9 cellular contexts compared by ENCODE assay signal in genomic region chr13:66835040-66835628, GRCh38.
DNase-seq lines count a peak whose midpoint lies in the region; ATAC-seq, FAIRE-seq and TF ChIP-seq lines count a peak whose summit lies in the region.
"Had no signal": no experiment of that assay in that cellular context is flagged by ENCODE, and none has a peak within 500 bp of the region (broad histone marks: within the 10 kb centered on the region; RNA-seq: fewer than 3 reads in every experiment).

No MANE protein-coding gene starts in this region.

- H3K9me1 ChIP-seq in endothelial cell of umbilical vein (replicated peaks; ENCODE audit: control insufficient read depth, extremely low read depth, insufficient read depth, low read length), result no peaks in the 10 kb centered on the region

- H2AFZ ChIP-seq in endothelial cell of umbilical vein (ENCODE audit: low read depth, low read length), result peak overlapping the region; percentile 0

- no peak for FAIRE-seq in endothelial cell of umbilical vein (lab: Jason Lieb, UNC)

- DNase-seq in D341Med (ENCODE audit: low spot score) (peak; percentile 77), NCI-H510A treated with DMSO at 0.1 percent for 48 hours (lab: John Stamatoyannopoulos, UW) (peak; percentile 64), endothelial cell of umbilical vein (ENCODE audit: low read depth, low spot score) (peak; percentile 63), neural crest cell (ENCODE audit: low read depth, low spot score) (no peak), H7 (no peak)
- no peak for DNase-seq in stimulated activated CD4-positive, alpha-beta T cell treated with anti-CD3 and anti-CD28 coated beads, Interleukin-4, amount 100 ng/mL, for 1 hour

- no peaks in the 10 kb centered on the region for H3K9me3 Mint-ChIP-seq in neural crest cell

- no peaks in the 10 kb centered on the region for H3K79me2 ChIP-seq in endothelial cell of umbilical vein (ENCODE audit: control insufficient read depth, insufficient read depth, low read length)

- dilution Hi-C loops in endothelial cell of umbilical vein (cut with MboI; ENCODE audit: extremely low pct_ligation_motif_present, low sequenced_read_pairs), result no loop called here

- POLR2A ChIA-PET in endothelial cell of umbilical vein (lab: Charles Lee), result no interaction called here

- no peak overlapping the region for H3K4me3 Mint-ChIP-seq in neural crest cell

- peak overlapping the region; percentile 11 for H3K27ac Mint-ChIP-seq in neural crest cell (ENCODE audit: unreplicated experiment)

- H3K4me1 Mint-ChIP-seq in neural crest cell, result peaks cover 5% of the 10 kb centered on the region

- no peak for TF ChIP-seq POLR2A in endothelial cell of umbilical vein (IDR thresholded peaks at IDR 0.05; ENCODE audit: low read depth, low read length)

- H3K9ac ChIP-seq in endothelial cell of umbilical vein (replicated peaks; ENCODE audit: extremely low read depth, insufficient read depth, low read length), result no peak overlapping the region
- H3K9ac ChIP-seq: BLaER1 had no signal

- no peak for TF ChIP-seq CTCF in endothelial cell of umbilical vein (IDR thresholded peaks at IDR 0.05; ENCODE audit: extremely low read depth in 1 of 2, insufficient read depth in 1 of 2, low read depth in 1 of 2, low read length in 2 of 2)
- no peak for TF ChIP-seq CTCF in neural crest cell (conservative IDR thresholded peaks at IDR 0.05)

- H3K4me3 ChIP-seq in endothelial cell of umbilical vein (replicated peaks in 1 of 3; ENCODE audit: insufficient read depth in 1 of 3, low read depth in 1 of 3, low read length in 3 of 3) (no peak overlapping the region), H7 (ENCODE audit: insufficient read depth, low read depth, low read length) (no peak overlapping the region)
- H3K4me3 ChIP-seq: BLaER1 had no signal

- H3K27me3 ChIP-seq in endothelial cell of umbilical vein (ENCODE audit: control insufficient read depth in 2 of 2, insufficient read depth in 2 of 2, low read length in 2 of 2), result no peaks in the 10 kb centered on the region
- no peaks in the 10 kb centered on the region for H3K27me3 ChIP-seq in H7 (ENCODE audit: control insufficient read depth, insufficient read depth, low read length)
- H3K27me3 ChIP-seq: BLaER1 had no signal

- H3K27me3 Mint-ChIP-seq in neural crest cell (ENCODE audit: low read depth), result no peaks in the 10 kb centered on the region

- H4K20me1 ChIP-seq in endothelial cell of umbilical vein (replicated peaks; ENCODE audit: control insufficient read depth, extremely low read depth, insufficient read depth, low read length), result no peaks in the 10 kb centered on the region
- H4K20me1 ChIP-seq: BLaER1 had no signal

- no peaks in the 10 kb centered on the region for H3K36me3 Mint-ChIP-seq in neural crest cell (ENCODE audit: low read depth)

- no peaks in the 10 kb centered on the region for H3K9me3 ChIP-seq in endothelial cell of umbilical vein (replicated peaks; ENCODE audit: control insufficient read depth, insufficient read depth, low read length)

- CTCF ChIA-PET in endothelial cell of umbilical vein (lab: Charles Lee), result no interaction called here

- ATAC-seq in GM18867 (IDR thresholded peaks at IDR 0.05; ENCODE audit: unreplicated experiment) (no peak), GM18858 (IDR thresholded peaks at IDR 0.05; ENCODE audit: unreplicated experiment) (no peak)

- H3K4me1 ChIP-seq in endothelial cell of umbilical vein (ENCODE audit: control insufficient read depth, extremely low read depth, insufficient read depth, low read length), result no peaks in the 10 kb centered on the region

- no peaks in the 10 kb centered on the region for H3K36me3 ChIP-seq in endothelial cell of umbilical vein (ENCODE audit: control insufficient read depth in 2 of 2, extremely low read depth in 1 of 2, insufficient read depth in 2 of 2, low read length in 2 of 2)
- no peaks in the 10 kb centered on the region for H3K36me3 ChIP-seq in H7 (replicated peaks; ENCODE audit: control insufficient read depth, insufficient read depth, low read length)
- H3K36me3 ChIP-seq: BLaER1 had no signal

- intact Hi-C loops in endothelial cell of umbilical vein (cut with micrococcal nuclease), result no loop called here

- BruUV-seq in endothelial cell of umbilical vein (replicated peaks; lab: Mats Ljungman, UMichigan), result no TSS peak

- no peak overlapping the region for H3K4me2 ChIP-seq in endothelial cell of umbilical vein (ENCODE audit: insufficient read depth, low read length)
- H3K4me2 ChIP-seq: BLaER1 had no signal

- H3K27ac ChIP-seq in endothelial cell of umbilical vein (ENCODE audit: insufficient read depth, low read depth, low read length), result no peak overlapping the region
- H3K27ac ChIP-seq: BLaER1 had no signal

TF ChIP-seq in endothelial cell of umbilical vein, 7 proteins besides CTCF, POLR2A, EP300 and RAD21:
- no peak for TF ChIP-seq GATA2 (IDR thresholded peaks at IDR 0.05; ENCODE audit: insufficient read depth, insufficient read length, low read depth, low read length)
- TF ChIP-seq MYC (IDR thresholded peaks at IDR 0.05; ENCODE audit: low read depth, low read length), result no peak
- no peak for TF ChIP-seq JUN (IDR thresholded peaks at IDR 0.05; ENCODE audit: borderline replicate concordance, insufficient read depth, insufficient read length, low read depth)
- no peak for TF ChIP-seq POLR2AphosphoS5 (IDR thresholded peaks at IDR 0.05; ENCODE audit: insufficient read depth, low read depth, low read length)
- no peak for TF ChIP-seq EZH2 (IDR thresholded peaks at IDR 0.05; ENCODE audit: borderline replicate concordance, low read depth, low read length, severe bottlenecking)
- no peak for TF ChIP-seq FOS (IDR thresholded peaks at IDR 0.05; ENCODE audit: borderline replicate concordance, insufficient read depth, low read length)
- TF ChIP-seq, protein P1, sequence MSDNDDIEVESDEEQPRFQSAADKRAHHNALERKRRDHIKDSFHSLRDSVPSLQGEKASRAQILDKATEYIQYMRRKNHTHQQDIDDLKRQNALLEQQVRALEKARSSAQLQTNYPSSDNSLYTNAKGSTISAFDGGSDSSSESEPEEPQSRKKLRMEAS (IDR thresholded peaks at IDR 0.05; ENCODE audit: insufficient read depth, insufficient read length), result no peak

Comparison
In these comparisons a context has a peak if more than half of its experiments do, and no peak if none do; other contexts are left out.
1. DNase-seq: peak in D341Med (single experiment), NCI-H510A treated with DMSO at 0.1 percent for 48 hours (single experiment) and endothelial cell of umbilical vein (single experiment); none in neural crest cell (single experiment), H7 (single experiment) and stimulated activated CD4-positive, alpha-beta T cell treated with anti-CD3 and anti-CD28 coated beads, Interleukin-4, amount 100 ng/mL, for 1 hour (single experiment).